8 cellular contexts compared by ENCODE assay signal in genomic region chr3:50236484-50237132, GRCh38. TPM values are rescaled to one million over a fixed set of nuclear protein-coding genes. Genes with fewer than 3 reads are reported as not detected.
DNase-seq lines count a peak whose midpoint lies in the region; ATAC-seq, FAIRE-seq and TF ChIP-seq lines count a peak whose summit lies in the region.

No MANE protein-coding gene starts in this region.

- H3K79me2 ChIP-seq in keratinocyte (ENCODE audit: control insufficient read depth, insufficient read depth, low read length), result peaks cover 55% of the 10 kb centered on the region

- peaks cover 38% of the 10 kb centered on the region for H3K36me3 Mint-ChIP-seq in T-helper 2 cell treated with Interferon-gamma antibody and Interleukin-4, amounts not matched to agents 5 μg/mL and 100 μg/mL, for 36 hours (ENCODE audit: low read depth)
- H3K36me3 Mint-ChIP-seq in activated naive CD8-positive, alpha-beta T cell treated with anti-CD3 and anti-CD28 coated beads for 36 hours, result peaks cover 21% of the 10 kb centered on the region

- peak overlapping the region; percentile 94 for H3K27ac Mint-ChIP-seq in T-helper 2 cell treated with Interferon-gamma antibody and Interleukin-4, amounts not matched to agents 5 μg/mL and 100 μg/mL, for 36 hours
- H3K27ac Mint-ChIP-seq in activated naive CD8-positive, alpha-beta T cell treated with anti-CD3 and anti-CD28 coated beads for 36 hours, result peak overlapping the region; percentile 92

- peaks cover 2% of the 10 kb centered on the region for H3K9me1 ChIP-seq in keratinocyte (ENCODE audit: control insufficient read depth, extremely low read depth, insufficient read depth, low read length)

- peaks cover 11% of the 10 kb centered on the region for H4K20me1 ChIP-seq in keratinocyte (ENCODE audit: control insufficient read depth, extremely low read depth, insufficient read depth, low read length)

- H3K4me1 Mint-ChIP-seq in T-helper 2 cell treated with Interferon-gamma antibody and Interleukin-4, amounts not matched to agents 5 μg/mL and 100 μg/mL, for 36 hours (ENCODE audit: low read depth), result peaks cover 31% of the 10 kb centered on the region
- H3K4me1 Mint-ChIP-seq in activated naive CD8-positive, alpha-beta T cell treated with anti-CD3 and anti-CD28 coated beads for 36 hours, result peaks cover 35% of the 10 kb centered on the region

- H3K27ac ChIP-seq in keratinocyte (ENCODE audit: control insufficient read depth, insufficient read depth, low read length) (peak overlapping the region; percentile 76), subcutaneous abdominal adipose tissue (ENCODE audit: low read depth, low read length) (peak overlapping the region; percentile 85)

- H3K27me3 Mint-ChIP-seq in T-helper 2 cell treated with Interferon-gamma antibody and Interleukin-4, amounts not matched to agents 5 μg/mL and 100 μg/mL, for 36 hours (ENCODE audit: low read depth), result no peaks in the 10 kb centered on the region
- H3K27me3 Mint-ChIP-seq in activated naive CD8-positive, alpha-beta T cell treated with anti-CD3 and anti-CD28 coated beads for 36 hours, result no peaks in the 10 kb centered on the region

- no peak for ATAC-seq in GM18909 (IDR thresholded peaks at IDR 0.05; ENCODE audit: poor library complexity, unreplicated experiment)
- ATAC-seq in omental fat pad (ENCODE audit: low FRiP score), result no peak

- H3K36me3 ChIP-seq in keratinocyte (ENCODE audit: control insufficient read depth in 2 of 2, extremely low read depth in 1 of 2, insufficient read depth in 2 of 2, low read length in 2 of 2), result peaks cover 8 to 11% of the 10 kb centered on the region in 2 experiments
- peaks cover 0 to 16% (median 7%) of the 10 kb centered on the region in 5 donors for H3K36me3 ChIP-seq in subcutaneous abdominal adipose tissue (ENCODE audit: control insufficient read depth in 5 of 5, insufficient read depth in 5 of 5, low read length in 5 of 5)

- H3K9me3 Mint-ChIP-seq in T-helper 2 cell treated with Interferon-gamma antibody and Interleukin-4, amounts not matched to agents 5 μg/mL and 100 μg/mL, for 36 hours, result no peaks in the 10 kb centered on the region
- no peaks in the 10 kb centered on the region for H3K9me3 Mint-ChIP-seq in activated naive CD8-positive, alpha-beta T cell treated with anti-CD3 and anti-CD28 coated beads for 36 hours

- H3K4me1 ChIP-seq in keratinocyte (ENCODE audit: control insufficient read depth, extremely low read depth, insufficient read depth, low read length), result peaks cover 25% of the 10 kb centered on the region
- H3K4me1 ChIP-seq in subcutaneous abdominal adipose tissue (ENCODE audit: control insufficient read depth in 5 of 5, insufficient read depth in 5 of 5, low read length in 5 of 5), result peaks cover 11 to 68% (median 64%) of the 10 kb centered on the region in 5 donors

- H3K9ac ChIP-seq in keratinocyte (ENCODE audit: control insufficient read depth, extremely low read depth, insufficient read depth, low read length) (peak overlapping the region; percentile 88), subcutaneous abdominal adipose tissue (ENCODE audit: low read length in 5 of 5) (peak overlapping the region; percentile 89 to 98 (median 92))

- TF ChIP-seq CTCF in keratinocyte (optimal IDR thresholded peaks at IDR 0.05 in 1 of 3, IDR thresholded peaks at IDR 0.05 in 1 of 3, conservative IDR thresholded peaks at IDR 0.05 in 1 of 3; ENCODE audit: extremely low read depth in 1 of 3, insufficient read depth in 2 of 3, low read length in 3 of 3) (no peak), omental fat pad (IDR thresholded peaks at IDR 0.05) (no peak)

- H2AFZ ChIP-seq in keratinocyte (ENCODE audit: control insufficient read depth, low read length), result no peak overlapping the region

- H3K9me3 ChIP-seq in keratinocyte (ENCODE audit: control insufficient read depth, low read depth, low read length) (no peaks in the 10 kb centered on the region), subcutaneous abdominal adipose tissue (ENCODE audit: control insufficient read depth in 5 of 5, low read length in 5 of 5) (no peaks in the 10 kb centered on the region)

- H3K27me3 ChIP-seq in keratinocyte (ENCODE audit: control insufficient read depth, extremely low read depth, insufficient read depth, low read length) (no peaks in the 10 kb centered on the region), subcutaneous abdominal adipose tissue (ENCODE audit: control insufficient read depth in 5 of 5, insufficient read depth in 4 of 5, low read length in 5 of 5) (no peaks in the 10 kb centered on the region)

- DNase-seq in T-helper 2 cell treated with Interferon-gamma antibody and Interleukin-4, amounts not matched to agents 5 μg/mL and 100 μg/mL, for 36 hours (ENCODE audit: low spot score), result no peak
- no peak for DNase-seq in T-helper 2 cell
- no peak for DNase-seq in activated naive CD8-positive, alpha-beta T cell treated with anti-CD3 and anti-CD28 coated beads for 36 hours
- DNase-seq in keratinocyte (ENCODE audit: low read depth, low spot score), result no peak
- no peak for DNase-seq in G401 (ENCODE audit: low spot score)
- DNase-seq in omental fat pad (ENCODE audit: low spot score), result no peak

- dilution Hi-C loops in keratinocyte (cut with MboI; ENCODE audit: extremely low pct_ligation_motif_present, low sequenced_read_pairs), result no loop called here

- in situ Hi-C loops in G401 (cut with HindIII; ENCODE audit: low sequenced_read_pairs), result no loop called here

- H3K4me3 Mint-ChIP-seq in T-helper 2 cell treated with Interferon-gamma antibody and Interleukin-4, amounts not matched to agents 5 μg/mL and 100 μg/mL, for 36 hours, result peak overlapping the region; percentile 99
- peak overlapping the region; percentile 96 for H3K4me3 Mint-ChIP-seq in activated naive CD8-positive, alpha-beta T cell treated with anti-CD3 and anti-CD28 coated beads for 36 hours

- peak overlapping the region; percentile 76 to 98 (median 97) for H3K4me3 ChIP-seq in keratinocyte (ENCODE audit: control insufficient read depth in 2 of 3, extremely low read depth in 1 of 3, insufficient read depth in 2 of 3, low read depth in 1 of 3, low read length in 3 of 3)
- H3K4me3 ChIP-seq in subcutaneous abdominal adipose tissue (ENCODE audit: low read depth in 1 of 5, low read length in 5 of 5), result peak overlapping the region; percentile 86 to 99 (median 95)

- FAIRE-seq in keratinocyte (lab: Jason Lieb, UNC), result no peak

- H3K4me2 ChIP-seq in keratinocyte (ENCODE audit: control insufficient read depth, extremely low read depth, insufficient read depth, low read depth, low read length), result peak overlapping the region; percentile 98

RNA-seq across cellular contexts. Expression of gene GNAI2, which starts 0.6 kb away (rescaled TPM):
- total RNA-seq in activated naive CD8-positive, alpha-beta T cell treated with anti-CD3 and anti-CD28 coated beads for 36 hours, result 100 to 1,000 TPM; 211 to 217 TPM
- polyA plus RNA-seq in keratinocyte, result 268 to 419 TPM (median 341 TPM) in 3 replicates
- 90.9 TPM for polyA plus RNA-seq in keratinocyte (2011; ENCODE audit: low read depth)
- polyA plus RNA-seq in keratinocyte (2011; cell fraction: cytosol; rRNA removed), result 360 and 497 TPM in 2 replicates
- polyA plus RNA-seq in keratinocyte (2011; cell fraction: nucleus; rRNA removed), result 163 and 215 TPM in 2 replicates
- polyA plus RNA-seq in keratinocyte (2012; ENCODE audit: low replicate concordance), result 96.9 and 241 TPM in 2 replicates
- 357 to 545 TPM (median 495 TPM) in 3 replicates for polyA minus RNA-seq in keratinocyte
- polyA minus RNA-seq in keratinocyte (2011; cell fraction: cytosol; rRNA and poly(A)+ RNA removed), result 236 TPM
- polyA minus RNA-seq in keratinocyte (2011; cell fraction: nucleus; rRNA and poly(A)+ RNA removed), result 63.3 and 89.7 TPM in 2 replicates
- 67.4 and 104 TPM in 2 replicates for total RNA-seq in G401 (2014; rRNA removed; shearing (Covaris generic))
- total RNA-seq in omental fat pad, result 100 to 1,000 TPM; 157 to 305 (median 241) TPM

RNA-seq across cellular contexts. Expression of gene SLC38A3, which starts 31.5 kb away (rescaled TPM):
- total RNA-seq in activated naive CD8-positive, alpha-beta T cell treated with anti-CD3 and anti-CD28 coated beads for 36 hours, result under 1 TPM in 1 of 2 experiments, not detected in 1; 0.18 TPM
- polyA plus RNA-seq in keratinocyte, result not detected in 3 replicates
- polyA plus RNA-seq in keratinocyte (2011; ENCODE audit: low read depth), result 0.22 TPM
- 0.02 and 0.12 TPM in 2 replicates for polyA plus RNA-seq in keratinocyte (2011; cell fraction: cytosol; rRNA removed)
- polyA plus RNA-seq in keratinocyte (2011; cell fraction: nucleus; rRNA removed), result 0.12 and 0.36 TPM in 2 replicates
- 0.39 TPM in 1 of 2 replicates, not detected in the other for polyA plus RNA-seq in keratinocyte (2012; ENCODE audit: low replicate concordance)
- polyA minus RNA-seq in keratinocyte, result not detected in 3 replicates
- polyA minus RNA-seq in keratinocyte (2011; cell fraction: cytosol; rRNA and poly(A)+ RNA removed), result not detected
- 0.32 TPM in 1 of 2 replicates, not detected in the other for polyA minus RNA-seq in keratinocyte (2011; cell fraction: nucleus; rRNA and poly(A)+ RNA removed)
- 1.1 and 3.0 TPM in 2 replicates for total RNA-seq in G401 (2014; rRNA removed; shearing (Covaris generic))
- total RNA-seq in omental fat pad, result 1 to 10 TPM in 1 of 4 donors, under 1 TPM in 2, not detected in 1; 0.56 to 1.5 (median 0.84) TPM

RNA-seq across cellular contexts. Expression of gene SEMA3B, which starts 32.3 kb away (rescaled TPM):
- 1 to 10 TPM; 1.2 to 1.6 TPM for total RNA-seq in activated naive CD8-positive, alpha-beta T cell treated with anti-CD3 and anti-CD28 coated beads for 36 hours
- polyA plus RNA-seq in keratinocyte, result 0.33 to 0.81 TPM (median 0.58 TPM) in 3 replicates
- polyA plus RNA-seq in keratinocyte (2011; ENCODE audit: low read depth), result 1.2 TPM
- 0.23 and 0.26 TPM in 2 replicates for polyA plus RNA-seq in keratinocyte (2011; cell fraction: cytosol; rRNA removed)
- 2.5 and 3.3 TPM in 2 replicates for polyA plus RNA-seq in keratinocyte (2011; cell fraction: nucleus; rRNA removed)
- 0.52 and 0.86 TPM in 2 replicates for polyA plus RNA-seq in keratinocyte (2012; ENCODE audit: low replicate concordance)
- polyA minus RNA-seq in keratinocyte, result 0.29 to 0.33 TPM (median 0.30 TPM) in 3 replicates
- polyA minus RNA-seq in keratinocyte (2011; cell fraction: cytosol; rRNA and poly(A)+ RNA removed), result 8.8 TPM
- polyA minus RNA-seq in keratinocyte (2011; cell fraction: nucleus; rRNA and poly(A)+ RNA removed), result 2.9 and 3.7 TPM in 2 replicates
- total RNA-seq in G401 (2014; rRNA removed; shearing (Covaris generic)), result 68.1 and 81.8 TPM in 2 replicates
- 10 to 100 TPM; 14.2 to 94.1 (median 45.4) TPM for total RNA-seq in omental fat pad

RNA-seq across cellular contexts. Expression of gene LSMEM2, which starts 42.3 kb away (rescaled TPM):
- not detected for total RNA-seq in activated naive CD8-positive, alpha-beta T cell treated with anti-CD3 and anti-CD28 coated beads for 36 hours
- not detected in 3 replicates for polyA plus RNA-seq in keratinocyte
- not detected for polyA plus RNA-seq in keratinocyte (2011; ENCODE audit: low read depth)
- not detected in 2 replicates for polyA plus RNA-seq in keratinocyte (2011; cell fraction: cytosol; rRNA removed)
- polyA plus RNA-seq in keratinocyte (2011; cell fraction: nucleus; rRNA removed), result 0.17 TPM in 1 of 2 replicates, not detected in the other
- not detected in 2 replicates for polyA plus RNA-seq in keratinocyte (2012; ENCODE audit: low replicate concordance)
- polyA minus RNA-seq in keratinocyte, result not detected in 3 replicates
- polyA minus RNA-seq in keratinocyte (2011; cell fraction: cytosol; rRNA and poly(A)+ RNA removed), result not detected
- not detected in 2 replicates for polyA minus RNA-seq in keratinocyte (2011; cell fraction: nucleus; rRNA and poly(A)+ RNA removed)
- total RNA-seq in G401 (2014; rRNA removed; shearing (Covaris generic)), result 1.6 TPM in 1 of 2 replicates, not detected in the other
- total RNA-seq in omental fat pad, result not detected

RNA-seq across cellular contexts. Expression of gene GNAT1, which starts 45.2 kb away (rescaled TPM):
- under 1 TPM in 1 of 2 experiments, not detected in 1; 0.12 TPM for total RNA-seq in activated naive CD8-positive, alpha-beta T cell treated with anti-CD3 and anti-CD28 coated beads for 36 hours
- polyA plus RNA-seq in keratinocyte, result 0.05 to 0.12 TPM in 2 of 3 replicates, not detected in the other
- not detected for polyA plus RNA-seq in keratinocyte (2011; ENCODE audit: low read depth)
- polyA plus RNA-seq in keratinocyte (2011; cell fraction: cytosol; rRNA removed), result not detected in 2 replicates
- polyA plus RNA-seq in keratinocyte (2011; cell fraction: nucleus; rRNA removed), result 0.40 and 0.56 TPM in 2 replicates
- not detected in 2 replicates for polyA plus RNA-seq in keratinocyte (2012; ENCODE audit: low replicate concordance)
- polyA minus RNA-seq in keratinocyte, result 0.13 to 0.86 TPM in 2 of 3 replicates, not detected in the other
- not detected for polyA minus RNA-seq in keratinocyte (2011; cell fraction: cytosol; rRNA and poly(A)+ RNA removed)
- polyA minus RNA-seq in keratinocyte (2011; cell fraction: nucleus; rRNA and poly(A)+ RNA removed), result 0.32 and 0.47 TPM in 2 replicates
- not detected in 2 replicates for total RNA-seq in G401 (2014; rRNA removed; shearing (Covaris generic))
- total RNA-seq in omental fat pad, result 1 to 10 TPM in 1 of 4 donors, not detected in 3; 1.3 TPM

Comparison
In these comparisons a context has a peak if more than half of its experiments do, and no peak if none do; other contexts are left out.
1. RNA of gene SEMA3B, which starts 32.3 kb away (total RNA-seq): 14.2 to 94.1 TPM in omental fat pad and 68.1 to 81.8 TPM in G401; 1.2 to 1.6 TPM in activated naive CD8-positive, alpha-beta T cell treated with anti-CD3 and anti-CD28 coated beads for 36 hours; every median in the first group is over 4 times any median in the second.